ENCODE assay signal across 23 cellular contexts in the genomic region with DNA sequence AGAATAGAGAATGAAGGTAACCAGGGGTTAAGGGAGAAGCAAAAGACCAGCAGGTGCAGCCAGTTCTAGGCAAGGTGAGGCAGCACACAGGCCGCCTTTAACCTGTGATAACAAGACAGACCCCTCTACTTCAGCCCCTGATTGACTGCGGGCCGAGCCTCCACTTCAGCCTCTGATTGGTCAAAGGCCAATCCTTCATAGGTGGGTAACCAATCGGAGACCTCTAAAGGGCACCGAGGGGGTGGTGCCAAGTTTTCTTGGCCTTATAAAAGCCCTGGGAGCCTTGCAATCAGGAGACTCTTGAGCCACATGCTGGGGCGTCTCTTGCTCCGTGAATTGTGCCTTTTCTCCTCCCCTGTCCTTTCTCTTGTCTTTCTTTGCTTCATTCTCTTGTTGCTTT.
DNase-seq lines count a peak whose midpoint lies in the region; TF ChIP-seq lines count a peak whose summit lies in the region.
"Had no signal": no experiment of that assay in that cellular context is flagged by ENCODE, and none has a peak within 500 bp of the region (broad histone marks: within the 10 kb centered on the region; RNA-seq: fewer than 3 reads in every experiment).

No MANE protein-coding gene starts in this region.

- intact Hi-C loops in Calu3 (cut with micrococcal nuclease; ENCODE audit: unreplicated experiment): no loop called here

- CTCF ChIA-PET in HEK293T (lab: Yijun Ruan, JAX): no interaction called here
- CTCF ChIA-PET in Calu3 (lab: Charles Lee): no interaction called here

- no peaks in the 10 kb centered on the region for H3K36me3 Mint-ChIP-seq in Calu3 (ENCODE audit: insufficient read depth, unreplicated experiment)
- H3K36me3 Mint-ChIP-seq: mesothelial cell of epicardium; naive thymus-derived CD8-positive, alpha-beta T cell had no signal

- H3K27me3 Mint-ChIP-seq in Calu3 (ENCODE audit: unreplicated experiment): peaks cover 75% of the 10 kb centered on the region
- H3K27me3 Mint-ChIP-seq: activated CD4-positive, alpha-beta T cell treated with anti-CD3 and anti-CD28 coated beads, Interleukin-2, amount 10 ng/mL, durations not matched to agents 24 days and 14 days; activated naive CD8-positive, alpha-beta T cell treated with anti-CD3 and anti-CD28 coated beads, Interleukin-2, amount 10 ng/mL, durations not matched to agents 7 days and 5 days; central memory CD8-positive, alpha-beta T cell had no signal

- H3K27ac Mint-ChIP-seq in Calu3 (ENCODE audit: unreplicated experiment): no peak overlapping the region
- H3K27ac Mint-ChIP-seq: activated CD4-positive, alpha-beta T cell treated with anti-CD3 and anti-CD28 coated beads, Interleukin-2, amount 10 ng/mL, durations not matched to agents 24 days and 14 days; activated naive CD8-positive, alpha-beta T cell treated with anti-CD3 and anti-CD28 coated beads, Interleukin-2, amount 10 ng/mL, durations not matched to agents 7 days and 5 days; mesothelial cell of epicardium; naive thymus-derived CD8-positive, alpha-beta T cell; T-helper 1 cell treated with Interleukin-12 subunit alpha and Interleukin-12 subunit beta and Interleukin-4 antibody, amounts not matched to agents 30 μg/mL and 1 μg/mL, for 36 hours had no signal

- no peaks in the 10 kb centered on the region for H3K4me1 Mint-ChIP-seq in Calu3 (ENCODE audit: low read depth, unreplicated experiment)
- H3K4me1 Mint-ChIP-seq: activated CD4-positive, alpha-beta T cell treated with anti-CD3 and anti-CD28 coated beads, Interleukin-2, amount 10 ng/mL, durations not matched to agents 24 days and 14 days; activated naive CD8-positive, alpha-beta T cell treated with anti-CD3 and anti-CD28 coated beads, Interleukin-2, amount 10 ng/mL, durations not matched to agents 7 days and 5 days; central memory CD8-positive, alpha-beta T cell; mesothelial cell of epicardium; naive thymus-derived CD8-positive, alpha-beta T cell had no signal

- in situ Hi-C loops in SK-MEL-5 (cut with HindIII; ENCODE audit: low pct_unique_long_range_greater_than_20kb, low sequenced_read_pairs): no loop called here

- BruUV-seq in Calu3 (replicated peaks; lab: Mats Ljungman, UMichigan): no TSS peak

- no peak for TF ChIP-seq CTCF in Calu3 (IDR thresholded peaks at IDR 0.05; ENCODE audit: unreplicated experiment)

- peak; percentile 9 for DNase-seq in NCI-H748 (lab: John Stamatoyannopoulos, UW; ENCODE audit: unreplicated experiment)
- DNase-seq in NCI-H748 treated with DMSO at 0.1 percent for 48 hours (lab: John Stamatoyannopoulos, UW): no peak
- no peak for DNase-seq in HEK293T (ENCODE audit: extremely low spot score)
- peak; percentile 31 for DNase-seq in SK-MEL-5 (ENCODE audit: low read depth, low spot score)
- peak; percentile 30 for DNase-seq in mesenteric fat pad (ENCODE audit: low spot score)
- no peak for DNase-seq in NCI-H2107 treated with DMSO at 0.1 percent for 48 hours (lab: John Stamatoyannopoulos, UW; ENCODE audit: unreplicated experiment)
- DNase-seq in activated CD4-positive, alpha-beta T cell treated with anti-CD3 and anti-CD28 coated beads, Interleukin-2, amount 50 U/mL, for 4 hours: no peak
- DNase-seq in Calu3: no peak
- DNase-seq: activated CD4-positive, alpha-beta T cell treated with anti-CD3 and anti-CD28 coated beads, Interleukin-2, amount 10 ng/mL, durations not matched to agents 24 days and 14 days; activated CD8-positive, alpha-beta memory T cell treated with anti-CD3 and anti-CD28 coated beads, Interleukin-2, amount 50 U/mL, for 48 hours; activated naive CD8-positive, alpha-beta T cell treated with anti-CD3 and anti-CD28 coated beads, Interleukin-2, amount 10 ng/mL, durations not matched to agents 7 days and 5 days; naive thymus-derived CD8-positive, alpha-beta T cell; NCI-H1417 treated with DMSO at 0.1 percent for 48 hours; NCI-H526 treated with DMSO at 0.1 percent for 48 hours; OCI-M1; retina; SIG-M5; stimulated activated CD4-positive, alpha-beta T cell treated with anti-CD3 and anti-CD28 coated beads, Interleukin-4, amount 100 ng/mL, for 4 hours; stimulated activated naive CD8-positive, alpha-beta T cell treated with anti-CD3 and anti-CD28 coated beads, Interleukin-15, Interleukin-2, amounts not matched to agents 100 U/mL and 50 U/mL, for 24 hours; thyroid gland had no signal

- H3K4me3 Mint-ChIP-seq in Calu3 (ENCODE audit: low read depth, unreplicated experiment): no peak overlapping the region
- H3K4me3 Mint-ChIP-seq: activated CD4-positive, alpha-beta T cell treated with anti-CD3 and anti-CD28 coated beads, Interleukin-2, amount 10 ng/mL, durations not matched to agents 24 days and 14 days; activated naive CD8-positive, alpha-beta T cell treated with anti-CD3 and anti-CD28 coated beads, Interleukin-2, amount 10 ng/mL, durations not matched to agents 7 days and 5 days; central memory CD8-positive, alpha-beta T cell; mesothelial cell of epicardium; naive thymus-derived CD8-positive, alpha-beta T cell; T-helper 1 cell treated with Interleukin-12 subunit alpha and Interleukin-12 subunit beta and Interleukin-4 antibody, amounts not matched to agents 30 μg/mL and 1 μg/mL, for 36 hours had no signal

- H3K9me3 Mint-ChIP-seq in Calu3 (ENCODE audit: low read depth, unreplicated experiment): peaks cover 3% of the 10 kb centered on the region
- H3K9me3 Mint-ChIP-seq: central memory CD8-positive, alpha-beta T cell had no signal

- POLR2A ChIA-PET in HEK293T (lab: Yijun Ruan, JAX): no interaction called here

TF ChIP-seq in HEK293T, 16 proteins besides CTCF, POLR2A, EP300 and RAD21:
- no peak for TF ChIP-seq L3MBTL2 (conservative IDR thresholded peaks at IDR 0.05)
- TF ChIP-seq, protein P1, sequence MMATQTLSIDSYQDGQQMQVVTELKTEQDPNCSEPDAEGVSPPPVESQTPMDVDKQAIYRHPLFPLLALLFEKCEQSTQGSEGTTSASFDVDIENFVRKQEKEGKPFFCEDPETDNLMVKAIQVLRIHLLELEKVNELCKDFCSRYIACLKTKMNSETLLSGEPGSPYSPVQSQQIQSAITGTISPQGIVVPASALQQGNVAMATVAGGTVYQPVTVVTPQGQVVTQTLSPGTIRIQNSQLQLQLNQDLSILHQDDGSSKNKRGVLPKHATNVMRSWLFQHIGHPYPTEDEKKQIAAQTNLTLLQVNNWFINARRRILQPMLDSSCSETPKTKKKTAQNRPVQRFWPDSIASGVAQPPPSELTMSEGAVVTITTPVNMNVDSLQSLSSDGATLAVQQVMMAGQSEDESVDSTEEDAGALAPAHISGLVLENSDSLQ (IDR thresholded peaks at IDR 0.05): peak; percentile 89

Comparison
In these comparisons a context has a peak if more than half of its experiments do, and no peak if none do; other contexts are left out.
1. DNase-seq: peak in NCI-H748 (single experiment), SK-MEL-5 (single experiment) and mesenteric fat pad (single experiment); none in NCI-H748 treated with DMSO at 0.1 percent for 48 hours (single experiment), HEK293T (single experiment), NCI-H2107 treated with DMSO at 0.1 percent for 48 hours (single experiment), activated CD4-positive, alpha-beta T cell treated with anti-CD3 and anti-CD28 coated beads, Interleukin-2, amount 50 U/mL, for 4 hours (0 of 2) and Calu3 (single experiment).